8 cellular contexts compared by ENCODE assay signal in genomic region chr5:180816608-180817534, GRCh38. TPM values are rescaled to one million over a fixed set of nuclear protein-coding genes. Genes with fewer than 3 reads are reported as not detected.
DNase-seq lines count a peak whose midpoint lies in the region; ATAC-seq and TF ChIP-seq lines count a peak whose summit lies in the region.

No MANE protein-coding gene starts in this region.

- no peaks in the 10 kb centered on the region for H3K27me3 Mint-ChIP-seq in stimulated activated naive CD8-positive, alpha-beta T cell treated with anti-CD3 and anti-CD28 coated beads, Interleukin-15, amount 100 ng/mL, for 72 hours

- peaks cover 10% of the 10 kb centered on the region for H3K4me1 ChIP-seq in cardiac muscle cell (ENCODE audit: low read depth)

- peaks cover 70% of the 10 kb centered on the region for H3K4me1 Mint-ChIP-seq in stimulated activated naive CD8-positive, alpha-beta T cell treated with anti-CD3 and anti-CD28 coated beads, Interleukin-15, amount 100 ng/mL, for 72 hours

- no peaks in the 10 kb centered on the region for H3K9me3 ChIP-seq in cardiac muscle cell (ENCODE audit: low read depth)

- no peak for TF ChIP-seq CTCF in cardiac muscle cell (IDR thresholded peaks at IDR 0.05; ENCODE audit: low read depth, low read length)

- DNase-seq in activated CD8-positive, alpha-beta memory T cell treated with anti-CD3 and anti-CD28 coated beads for 24 hours, result peak; percentile 61
- DNase-seq in activated CD8-positive, alpha-beta memory T cell treated with anti-CD3 and anti-CD28 coated beads, Interleukin-2, amount 50 U/mL, for 4 hours, result no peak
- peak; percentile 59 for DNase-seq in SHP77 (lab: John Stamatoyannopoulos, UW)
- peak; percentile 30 to 78 for DNase-seq in cardiac muscle cell (ENCODE audit: low read depth in 1 of 2, low spot score in 1 of 2)
- DNase-seq in stimulated activated naive CD8-positive, alpha-beta T cell treated with anti-CD3 and anti-CD28 coated beads, Interleukin-15, amount 100 ng/mL, for 72 hours, result no peak
- no peak for DNase-seq in NCI-H146 (lab: John Stamatoyannopoulos, UW)
- no peak for DNase-seq in HCEC 1CT

- H3K36me3 ChIP-seq in cardiac muscle cell, result no peaks in the 10 kb centered on the region

- no peaks in the 10 kb centered on the region for H3K9me3 Mint-ChIP-seq in stimulated activated naive CD8-positive, alpha-beta T cell treated with anti-CD3 and anti-CD28 coated beads, Interleukin-15, amount 100 ng/mL, for 72 hours

- no peaks in the 10 kb centered on the region for H3K27me3 ChIP-seq in cardiac muscle cell

- peak overlapping the region; percentile 77 for H3K27ac ChIP-seq in cardiac muscle cell

- peak overlapping the region; percentile 82 to 89 for H3K27ac Mint-ChIP-seq in stimulated activated naive CD8-positive, alpha-beta T cell treated with anti-CD3 and anti-CD28 coated beads, Interleukin-15, amount 100 ng/mL, for 72 hours

- no peak overlapping the region for H3K4me3 ChIP-seq in cardiac muscle cell

- H3K4me3 Mint-ChIP-seq in stimulated activated naive CD8-positive, alpha-beta T cell treated with anti-CD3 and anti-CD28 coated beads, Interleukin-15, amount 100 ng/mL, for 72 hours, result peak overlapping the region; percentile 74 to 76

- ATAC-seq in stimulated activated naive CD8-positive, alpha-beta T cell treated with anti-CD3 and anti-CD28 coated beads, Interleukin-15, amount 100 ng/mL, for 72 hours, result peak; percentile 55
- no peak for ATAC-seq in HG02678 (IDR thresholded peaks at IDR 0.05; ENCODE audit: unreplicated experiment)

RNA-seq across cellular contexts. Expression of gene MGAT1, which starts 14.3 kb away (rescaled TPM):
- total RNA-seq in cardiac muscle cell, result 67.6 and 71.5 TPM in 2 replicates
- 63.2 and 65.6 TPM in 2 replicates for polyA plus RNA-seq in cardiac muscle cell

RNA-seq across cellular contexts. Expression of gene ZFP62, which starts 44.2 kb away (rescaled TPM):
- 19.1 and 30.0 TPM in 2 replicates for total RNA-seq in cardiac muscle cell
- 14.8 and 15.9 TPM in 2 replicates for polyA plus RNA-seq in cardiac muscle cell

Comparison
In these comparisons a context has a peak if more than half of its experiments do, and no peak if none do; other contexts are left out.
1. DNase-seq: peak in activated CD8-positive, alpha-beta memory T cell treated with anti-CD3 and anti-CD28 coated beads for 24 hours (single experiment), SHP77 (2 of 2) and cardiac muscle cell (2 of 2); none in activated CD8-positive, alpha-beta memory T cell treated with anti-CD3 and anti-CD28 coated beads, Interleukin-2, amount 50 U/mL, for 4 hours (single experiment), stimulated activated naive CD8-positive, alpha-beta T cell treated with anti-CD3 and anti-CD28 coated beads, Interleukin-15, amount 100 ng/mL, for 72 hours (0 of 2), NCI-H146 (single experiment) and HCEC 1CT (single experiment).